In the genomic region with DNA sequence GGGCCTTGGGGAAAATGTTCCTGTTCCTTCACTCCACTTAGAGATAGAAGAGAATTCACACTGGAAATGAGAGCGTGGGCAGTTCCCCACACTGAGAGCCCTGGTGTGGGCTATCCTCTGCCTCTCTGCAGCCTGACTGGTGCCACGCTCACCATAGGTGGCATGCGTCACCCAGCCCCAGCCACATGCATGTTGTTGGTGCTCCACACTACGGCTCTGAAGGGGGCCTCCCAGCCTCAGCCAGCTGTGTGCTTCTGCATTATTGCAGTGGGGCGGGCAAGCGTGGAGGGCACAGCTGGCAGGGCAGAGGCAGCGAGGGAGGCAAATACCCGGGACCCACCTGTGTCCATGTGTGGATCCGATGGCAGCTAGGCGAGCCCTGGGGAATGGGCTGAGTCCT, we compare ENCODE assay signal across 22 cellular contexts.
"Had no signal": no experiment of that assay in that cellular context is flagged by ENCODE, and none has a peak within 500 bp of the region (broad histone marks: within the 10 kb centered on the region; RNA-seq: fewer than 3 reads in every experiment).

No MANE protein-coding gene starts in this region.

- DNase-seq: activated B cell treated with CpG ODN at 0.5 μM for 24 hours; activated CD4-positive, alpha-beta T cell treated with anti-CD3 and anti-CD28 coated beads for 1 hour; activated CD4-positive, alpha-beta T cell treated with anti-CD3 and anti-CD28 coated beads, Interleukin-2, amount 10 ng/mL, durations not matched to agents 24 days and 14 days; activated CD8-positive, alpha-beta memory T cell treated with anti-CD3 and anti-CD28 coated beads, Interleukin-2, amount 50 U/mL, for 4 hours; activated CD8-positive, alpha-beta T cell treated with anti-CD3 and anti-CD28 coated beads for 36 hours; activated effector memory CD4-positive, alpha-beta T cell treated with anti-CD3 and anti-CD28 coated beads, Interleukin-2, amount 50 U/mL, for 16 hours; activated naive CD4-positive, alpha-beta T cell treated with anti-CD3 and anti-CD28 coated beads for 36 hours; brain microvascular endothelial cell; MM.1S; NCI-H1105; NCI-H1436; NCI-H1694 treated with DMSO at 0.1 percent for 48 hours; NCI-H2029 treated with DMSO at 0.1 percent for 48 hours; NCI-H510A treated with DMSO at 0.1 percent for 48 hours; Peyer's patch; SHP77; SW 1271 had no signal

- H3K4me3 Mint-ChIP-seq: activated B cell treated with CpG ODN at 0.5 μM for 24 hours; activated CD4-positive, alpha-beta T cell treated with anti-CD3 and anti-CD28 coated beads, Interleukin-2, amount 10 ng/mL, durations not matched to agents 24 days and 14 days; activated CD8-positive, alpha-beta T cell treated with anti-CD3 and anti-CD28 coated beads for 36 hours; activated naive CD4-positive, alpha-beta T cell treated with anti-CD3 and anti-CD28 coated beads for 36 hours; activated T-helper 1 cell treated with anti-CD3 and anti-CD28 coated beads, Interleukin-12 subunit alpha, Interleukin-12 subunit beta, Interleukin-2, Interleukin-4 antibody, amounts not matched to agents 30 ng/mL and 10 ng/mL and 1 ng/mL, durations not matched to agents 14 hours and 24 hours and 36 hours; T-helper 1 cell treated with Interleukin-12 subunit alpha and Interleukin-12 subunit beta and Interleukin-4 antibody, amounts not matched to agents 30 μg/mL and 1 μg/mL, for 36 hours had no signal

- H3K9me3 Mint-ChIP-seq: activated B cell treated with CpG ODN at 0.5 μM for 24 hours; activated CD4-positive, alpha-beta T cell treated with anti-CD3 and anti-CD28 coated beads, Interleukin-2, amount 10 ng/mL, durations not matched to agents 24 days and 14 days; activated CD8-positive, alpha-beta T cell treated with anti-CD3 and anti-CD28 coated beads for 36 hours; activated naive CD4-positive, alpha-beta T cell treated with anti-CD3 and anti-CD28 coated beads for 36 hours; activated T-helper 1 cell treated with anti-CD3 and anti-CD28 coated beads, Interleukin-12 subunit alpha, Interleukin-12 subunit beta, Interleukin-2, Interleukin-4 antibody, amounts not matched to agents 30 ng/mL and 10 ng/mL and 1 ng/mL, durations not matched to agents 14 hours and 24 hours and 36 hours; T-helper 1 cell treated with Interleukin-12 subunit alpha and Interleukin-12 subunit beta and Interleukin-4 antibody, amounts not matched to agents 30 μg/mL and 1 μg/mL, for 36 hours had no signal

- H3K27ac ChIP-seq: brain microvascular endothelial cell, cardiac muscle cell, Peyer's patch, SJSA1 had no signal

- H3K27me3 Mint-ChIP-seq: activated B cell treated with CpG ODN at 0.5 μM for 24 hours; activated CD4-positive, alpha-beta T cell treated with anti-CD3 and anti-CD28 coated beads, Interleukin-2, amount 10 ng/mL, durations not matched to agents 24 days and 14 days; activated CD8-positive, alpha-beta T cell treated with anti-CD3 and anti-CD28 coated beads for 36 hours had no signal

- H3K9me3 ChIP-seq: Peyer's patch, SJSA1 had no signal

- H3K27ac Mint-ChIP-seq: activated B cell treated with CpG ODN at 0.5 μM for 24 hours; activated CD4-positive, alpha-beta T cell treated with anti-CD3 and anti-CD28 coated beads, Interleukin-2, amount 10 ng/mL, durations not matched to agents 24 days and 14 days; activated CD8-positive, alpha-beta T cell treated with anti-CD3 and anti-CD28 coated beads for 36 hours; activated naive CD4-positive, alpha-beta T cell treated with anti-CD3 and anti-CD28 coated beads for 36 hours; T-helper 1 cell treated with Interleukin-12 subunit alpha and Interleukin-12 subunit beta and Interleukin-4 antibody, amounts not matched to agents 30 μg/mL and 1 μg/mL, for 36 hours had no signal

- H3K27me3 ChIP-seq: brain microvascular endothelial cell, cardiac muscle cell, Peyer's patch, SJSA1 had no signal

- ATAC-seq: activated CD8-positive, alpha-beta T cell treated with anti-CD3 and anti-CD28 coated beads for 36 hours; SK-N-SH treated with all-trans-retinoic acid at 6 μM for 48 hours had no signal
